9 cellular contexts compared by ENCODE assay signal in genomic region chr11:15629690-15630321, GRCh38.
A peak's percentile ranks its signal among the peaks of the same experiment; 100 is the strongest.
DNase-seq lines count a peak whose midpoint lies in the region; ATAC-seq and TF ChIP-seq lines count a peak whose summit lies in the region.
"Had no signal": no experiment of that assay in that cellular context is flagged by ENCODE, and none has a peak within 500 bp of the region (broad histone marks: within the 10 kb centered on the region; RNA-seq: fewer than 3 reads in every experiment).

No MANE protein-coding gene starts in this region.

- H3F3A ChIP-seq in PC-3 (ENCODE audit: low read length, unreplicated experiment), result no peaks in the 10 kb centered on the region

- TF ChIP-seq POLR2A in esophagus muscularis mucosa (IDR thresholded peaks at IDR 0.05; ENCODE audit: low read depth), result no peak

- H2AFZ ChIP-seq in PC-3 (ENCODE audit: low read length), result no peak overlapping the region

- H3K79me2 ChIP-seq in PC-3 (ENCODE audit: low read length), result no peaks in the 10 kb centered on the region

- no peak overlapping the region for H3K9ac ChIP-seq in PC-3 (ENCODE audit: low read length)

- H3K9me2 ChIP-seq in PC-3 (replicated peaks; ENCODE audit: low read length), result no peaks in the 10 kb centered on the region

- DNase-seq in PC-3 (no peak), heart right ventricle (no peak), ascending aorta (ENCODE audit: low spot score in 2 of 2) (no peak), sciatic nerve (ENCODE audit: low spot score) (no peak), esophagus muscularis mucosa (ENCODE audit: extremely low spot score) (no peak)
- DNase-seq: GDM1 had no signal

- intact Hi-C loops in PC-3 (cut with micrococcal nuclease), result no loop called here
- intact Hi-C loops in heart right ventricle (cut with DNase I), result loop anchor here in 1 of 10 donors (10.0 kb wide), 1 partner anchor 55 kb away; no protein-coding TSS in a partner anchor
- intact Hi-C loops in ascending aorta (cut with DNase I), result no loop called here
- intact Hi-C loops in sciatic nerve (cut with DNase I), result no loop called here
- intact Hi-C loops in esophagus muscularis mucosa (cut with DNase I), result no loop called here

- H4K20me1 ChIP-seq in PC-3 (ENCODE audit: low read length), result no peaks in the 10 kb centered on the region

- no peak for ATAC-seq in PC-3
- peak in 1 of 8 donors; percentile 39 for ATAC-seq in heart right ventricle
- ATAC-seq in GM21515 (IDR thresholded peaks at IDR 0.05; ENCODE audit: unreplicated experiment), result no peak
- ATAC-seq in sciatic nerve, result no peak

- H3K4me1 ChIP-seq in PC-3 (ENCODE audit: insufficient read depth, low read length) (no peaks in the 10 kb centered on the region), heart right ventricle (no peaks in the 10 kb centered on the region), ascending aorta (no peaks in the 10 kb centered on the region), esophagus muscularis mucosa (no peaks in the 10 kb centered on the region)

- TF ChIP-seq CTCF in 22Rv1 (IDR thresholded peaks at IDR 0.05), result peak; percentile 63
- peak; percentile 26; the same call in 1 of the 2 replicates for TF ChIP-seq CTCF in GM12874 (IDR thresholded peaks at IDR 0.05; ENCODE audit: insufficient read depth, low read depth, low read length)
- 0 out of 2 replicates have a peak, but pooled peaks have one; percentile 18 for TF ChIP-seq CTCF in PC-3 (conservative IDR thresholded peaks at IDR 0.05; ENCODE audit: low read depth, low read length)
- TF ChIP-seq CTCF in heart right ventricle (IDR thresholded peaks at IDR 0.05), result peak in 6 of 9 donors; percentile 14 to 43 (median 31)
- no peak for TF ChIP-seq CTCF in ascending aorta (IDR thresholded peaks at IDR 0.05)
- peak in 1 of 3 experiments; percentile 2 for TF ChIP-seq CTCF in esophagus muscularis mucosa (IDR thresholded peaks at IDR 0.05)

- H3K27me3 ChIP-seq in PC-3 (ENCODE audit: low read length), result no peaks in the 10 kb centered on the region
- H3K27me3 ChIP-seq in heart right ventricle, result peaks cover 0 to 3% (median 0%) of the 10 kb centered on the region in 7 donors
- H3K27me3 ChIP-seq in ascending aorta, result no peaks in the 10 kb centered on the region
- H3K27me3 ChIP-seq in esophagus muscularis mucosa, result peaks cover 0 to 8% (median 0%) of the 10 kb centered on the region in 4 donors

- no peak for TF ChIP-seq EP300 in esophagus muscularis mucosa (IDR thresholded peaks at IDR 0.05)

- POLR2A ChIA-PET in PC-3 (lab: Charles Lee; ENCODE audit: unreplicated experiment), result no interaction called here

- no peak overlapping the region for H3K4me2 ChIP-seq in PC-3 (ENCODE audit: low read length)

- 62 to 69% methylated on average over 6 of the region's 6 CpGs for WGBS in heart right ventricle, 2 donors
- WGBS in esophagus muscularis mucosa, result 67% methylated on average over 6 of the region's 6 CpGs

- BruUV-seq in PC-3 (replicated peaks; lab: Mats Ljungman, UMichigan), result no TSS peak

- CTCF ChIA-PET in PC-3 (lab: Charles Lee), result no interaction called here

- H3K4me3 ChIP-seq in PC-3 (ENCODE audit: low read length) (no peak overlapping the region), heart right ventricle (no peak overlapping the region), ascending aorta (no peak overlapping the region), esophagus muscularis mucosa (no peak overlapping the region)

- no peaks in the 10 kb centered on the region for H3K9me3 ChIP-seq in PC-3 (ENCODE audit: low read length)
- no peaks in the 10 kb centered on the region for H3K9me3 ChIP-seq in heart right ventricle
- H3K9me3 ChIP-seq in ascending aorta, result no peaks in the 10 kb centered on the region
- no peaks in the 10 kb centered on the region for H3K9me3 ChIP-seq in esophagus muscularis mucosa

- H3K27ac ChIP-seq in 22Rv1 (no peak overlapping the region), PC-3 (ENCODE audit: low read length) (no peak overlapping the region), heart right ventricle (no peak overlapping the region), ascending aorta (no peak overlapping the region), esophagus muscularis mucosa (replicated peaks in 1 of 4) (no peak overlapping the region)

- no peaks in the 10 kb centered on the region for H3K36me3 ChIP-seq in PC-3 (ENCODE audit: low read depth, low read length)
- H3K36me3 ChIP-seq in heart right ventricle, result no peaks in the 10 kb centered on the region
- H3K36me3 ChIP-seq in ascending aorta, result no peaks in the 10 kb centered on the region
- H3K36me3 ChIP-seq in esophagus muscularis mucosa, result no peaks in the 10 kb centered on the region

Comparison
In these comparisons a context has a peak if more than half of its experiments do, and no peak if none do; other contexts are left out.
1. CTCF ChIP-seq: peak in 22Rv1 (single experiment), GM12874 (single experiment), PC-3 (single experiment) and heart right ventricle (6 of 9); none in ascending aorta (0 of 3).